Comparison of ENCODE assay signal across 25 cellular contexts in the genomic region with DNA sequence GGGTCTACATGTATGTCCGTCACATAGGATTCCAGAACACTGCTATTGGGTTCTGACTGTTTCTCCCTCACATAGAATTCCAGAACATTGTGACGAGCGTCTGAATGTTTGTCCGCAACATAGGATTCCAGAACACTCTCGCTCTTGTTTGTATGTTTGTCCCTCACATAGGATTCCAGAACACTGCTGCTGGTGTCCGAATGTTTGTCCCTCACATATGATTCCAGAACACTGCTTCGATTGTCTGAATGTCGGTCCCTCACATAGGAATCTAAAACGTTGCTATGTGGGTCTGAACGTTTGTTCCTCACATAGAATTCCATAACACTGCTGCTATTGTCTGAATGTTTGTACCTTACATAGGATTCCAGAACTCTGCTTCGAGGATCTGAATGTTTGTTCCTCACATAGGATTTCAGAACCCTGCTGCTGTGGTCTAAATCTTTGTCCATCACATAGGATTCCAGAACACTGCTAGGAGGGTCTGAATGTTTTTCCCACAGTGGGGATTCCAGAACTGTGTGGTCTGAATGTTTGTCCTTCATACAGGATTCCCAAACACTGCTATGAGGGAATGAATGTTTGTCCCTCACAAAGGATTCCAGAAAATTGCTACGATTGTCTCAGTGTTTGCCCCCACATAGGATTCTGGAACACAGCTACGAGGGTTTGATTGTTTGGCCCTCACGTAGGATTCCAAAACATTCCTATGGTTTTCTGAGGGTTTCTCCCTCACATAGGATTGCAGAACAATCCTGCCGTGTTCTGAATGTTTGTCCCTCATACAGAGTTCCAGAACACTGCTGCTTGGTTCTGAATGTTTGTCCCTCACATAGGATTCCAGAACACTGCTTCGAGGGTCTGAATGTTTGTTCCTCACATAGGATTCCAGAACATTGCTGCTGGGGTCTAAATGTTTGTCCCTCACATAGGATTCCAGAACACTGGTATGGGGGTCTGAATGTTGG.
"Had no signal": no experiment of that assay in that cellular context is flagged by ENCODE, and none has a peak within 500 bp of the region (broad histone marks: within the 10 kb centered on the region; RNA-seq: fewer than 3 reads in every experiment).

No MANE protein-coding gene starts in this region.

- H3K4me3 Mint-ChIP-seq: activated CD4-positive, alpha-beta memory T cell treated with anti-CD3 and anti-CD28 coated beads for 36 hours; activated CD4-positive, alpha-beta T cell treated with anti-CD3 and anti-CD28 coated beads, Interleukin-2, amount 10 ng/mL, durations not matched to agents 24 days and 14 days; activated naive CD4-positive, alpha-beta T cell treated with anti-CD3 and anti-CD28 coated beads, Interleukin-2, amount 50 U/mL, for 24 hours; brain; effector memory CD8-positive, alpha-beta T cell; naive thymus-derived CD8-positive, alpha-beta T cell; neural crest cell had no signal

- H3K27ac Mint-ChIP-seq: activated CD4-positive, alpha-beta memory T cell treated with anti-CD3 and anti-CD28 coated beads for 36 hours; activated CD4-positive, alpha-beta T cell treated with anti-CD3 and anti-CD28 coated beads, Interleukin-2, amount 10 ng/mL, durations not matched to agents 24 days and 14 days; activated naive CD4-positive, alpha-beta T cell treated with anti-CD3 and anti-CD28 coated beads, Interleukin-2, amount 50 U/mL, for 24 hours; activated T-helper 2 cell treated with anti-CD3 and anti-CD28 coated beads, Interferon-gamma antibody, Interleukin-2, Interleukin-4, amounts not matched to agents 10 μg/mL and 5 μg/mL and 100 μg/mL, durations not matched to agents 14 hours and 24 hours and 36 hours; brain; effector memory CD8-positive, alpha-beta T cell; naive thymus-derived CD8-positive, alpha-beta T cell had no signal

- H3K4me1 Mint-ChIP-seq: activated CD4-positive, alpha-beta T cell treated with anti-CD3 and anti-CD28 coated beads, Interleukin-2, amount 10 ng/mL, durations not matched to agents 24 days and 14 days; activated naive CD4-positive, alpha-beta T cell treated with anti-CD3 and anti-CD28 coated beads, Interleukin-2, amount 50 U/mL, for 24 hours; brain; naive thymus-derived CD8-positive, alpha-beta T cell; neural crest cell had no signal

- H3K27me3 Mint-ChIP-seq: activated CD4-positive, alpha-beta T cell treated with anti-CD3 and anti-CD28 coated beads, Interleukin-2, amount 10 ng/mL, durations not matched to agents 24 days and 14 days; brain had no signal

- H3K27me3 ChIP-seq: ascending aorta, cardiac muscle cell, colonic mucosa, dorsolateral prefrontal cortex, right atrium auricular region, spleen, uterus had no signal

- H3K4me3 ChIP-seq: ascending aorta, cardiac muscle cell, colonic mucosa, dorsolateral prefrontal cortex, right atrium auricular region, spleen, thoracic aorta, uterus had no signal

- H3K27ac ChIP-seq: ascending aorta, cardiac muscle cell, colonic mucosa, dorsolateral prefrontal cortex, right atrium auricular region, spleen, thoracic aorta, uterus had no signal

- H3K4me1 ChIP-seq: ascending aorta, colonic mucosa, right atrium auricular region, spleen, uterus had no signal

- DNase-seq: activated CD4-positive, alpha-beta memory T cell treated with anti-CD3 and anti-CD28 coated beads for 36 hours; activated CD4-positive, alpha-beta T cell treated with anti-CD3 and anti-CD28 coated beads, Interleukin-2, amount 10 ng/mL, durations not matched to agents 24 days and 14 days; activated CD4-positive, CD25-positive, alpha-beta regulatory T cell treated with anti-CD3 and anti-CD28 coated beads, Interleukin-2, amount 50 U/mL, for 72 hours; cerebellar nuclear complex; colonic mucosa; dorsolateral prefrontal cortex; effector memory CD8-positive, alpha-beta T cell; left cardiac atrium; left ventricle myocardium superior; midbrain; naive thymus-derived CD8-positive, alpha-beta T cell; occipital lobe; spleen; stimulated activated naive CD4-positive, alpha-beta T cell treated with Interleukin-2 at 50 U/mL for 16 hours; T-helper 2 cell; trophoblast cell; uterus had no signal

- ATAC-seq: effector memory CD8-positive, alpha-beta T cell; left ventricle myocardium superior; naive thymus-derived CD8-positive, alpha-beta T cell had no signal

- H3K36me3 ChIP-seq: ascending aorta, cardiac muscle cell, colonic mucosa, right atrium auricular region, thoracic aorta, uterus had no signal
